Comparison of ENCODE assay signal across 9 cellular contexts in the genomic region with DNA sequence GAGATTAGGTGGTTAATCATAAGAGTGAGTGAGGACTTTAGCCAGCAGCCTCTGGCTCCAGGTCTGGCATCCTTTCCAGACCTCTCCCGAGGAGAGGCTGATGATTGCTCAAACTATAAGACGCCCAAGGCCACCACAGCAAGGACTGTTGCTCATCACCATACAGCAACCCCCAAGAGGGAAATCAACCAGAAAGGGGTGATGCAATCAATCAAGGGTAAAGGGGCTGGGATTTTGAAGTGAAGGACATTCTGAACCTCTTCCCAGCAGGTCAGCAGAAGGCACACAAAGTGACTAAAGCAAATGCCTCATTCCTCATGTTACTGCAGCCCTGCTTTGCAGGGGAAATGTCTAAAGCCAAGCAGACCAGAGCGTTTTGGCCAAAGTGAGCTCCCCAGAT.
"Had no signal": no experiment of that assay in that cellular context is flagged by ENCODE, and none has a peak within 500 bp of the region (broad histone marks: within the 10 kb centered on the region; RNA-seq: fewer than 3 reads in every experiment).

No MANE protein-coding gene starts in this region.

- H3K27ac ChIP-seq: breast epithelium, foreskin keratinocyte, thyroid gland had no signal

- ATAC-seq: activated naive CD4-positive, alpha-beta T cell treated with anti-CD3 and anti-CD28 coated beads, Interleukin-2, amount 50 U/mL, for 72 hours; foreskin keratinocyte; WTC11 had no signal

- H3K27me3 ChIP-seq: breast epithelium, foreskin keratinocyte, thyroid gland had no signal

- H3K4me3 ChIP-seq: breast epithelium, thyroid gland had no signal

- H3K4me3 Mint-ChIP-seq: activated CD4-positive, alpha-beta T cell treated with anti-CD3 and anti-CD28 coated beads, Interleukin-2, amount 10 ng/mL, durations not matched to agents 7 days and 5 days; nephron; T-helper 1 cell treated with Interleukin-12 subunit alpha and Interleukin-12 subunit beta and Interleukin-4 antibody, amounts not matched to agents 30 μg/mL and 1 μg/mL, for 36 hours; WTC11 had no signal

- H3K4me1 Mint-ChIP-seq: activated CD4-positive, alpha-beta T cell treated with anti-CD3 and anti-CD28 coated beads, Interleukin-2, amount 10 ng/mL, durations not matched to agents 7 days and 5 days had no signal

- H3K27ac Mint-ChIP-seq: activated CD4-positive, alpha-beta T cell treated with anti-CD3 and anti-CD28 coated beads, Interleukin-2, amount 10 ng/mL, durations not matched to agents 7 days and 5 days; activated naive CD4-positive, alpha-beta T cell treated with anti-CD3 and anti-CD28 coated beads, Interleukin-2, amount 50 U/mL, for 72 hours; T-helper 1 cell treated with Interleukin-12 subunit alpha and Interleukin-12 subunit beta and Interleukin-4 antibody, amounts not matched to agents 30 μg/mL and 1 μg/mL, for 36 hours; WTC11 had no signal

- DNase-seq: activated CD4-positive, alpha-beta T cell treated with anti-CD3 and anti-CD28 coated beads, Interleukin-2, amount 10 ng/mL, durations not matched to agents 7 days and 5 days; foreskin keratinocyte; small intestine; thyroid gland had no signal

- H3K27me3 Mint-ChIP-seq: activated CD4-positive, alpha-beta T cell treated with anti-CD3 and anti-CD28 coated beads, Interleukin-2, amount 10 ng/mL, durations not matched to agents 7 days and 5 days had no signal

- H3K36me3 ChIP-seq: breast epithelium, thyroid gland had no signal

- H3K9me3 ChIP-seq: breast epithelium, thyroid gland had no signal

- H3K36me3 Mint-ChIP-seq: activated naive CD4-positive, alpha-beta T cell treated with anti-CD3 and anti-CD28 coated beads, Interleukin-2, amount 50 U/mL, for 72 hours; WTC11 had no signal

- H3K4me1 ChIP-seq: foreskin keratinocyte, thyroid gland had no signal

- H3K9me3 Mint-ChIP-seq: activated CD4-positive, alpha-beta T cell treated with anti-CD3 and anti-CD28 coated beads, Interleukin-2, amount 10 ng/mL, durations not matched to agents 7 days and 5 days; activated naive CD4-positive, alpha-beta T cell treated with anti-CD3 and anti-CD28 coated beads, Interleukin-2, amount 50 U/mL, for 72 hours; T-helper 1 cell treated with Interleukin-12 subunit alpha and Interleukin-12 subunit beta and Interleukin-4 antibody, amounts not matched to agents 30 μg/mL and 1 μg/mL, for 36 hours had no signal
